Comparison of ENCODE assay signal across 10 cellular contexts in the genomic region with DNA sequence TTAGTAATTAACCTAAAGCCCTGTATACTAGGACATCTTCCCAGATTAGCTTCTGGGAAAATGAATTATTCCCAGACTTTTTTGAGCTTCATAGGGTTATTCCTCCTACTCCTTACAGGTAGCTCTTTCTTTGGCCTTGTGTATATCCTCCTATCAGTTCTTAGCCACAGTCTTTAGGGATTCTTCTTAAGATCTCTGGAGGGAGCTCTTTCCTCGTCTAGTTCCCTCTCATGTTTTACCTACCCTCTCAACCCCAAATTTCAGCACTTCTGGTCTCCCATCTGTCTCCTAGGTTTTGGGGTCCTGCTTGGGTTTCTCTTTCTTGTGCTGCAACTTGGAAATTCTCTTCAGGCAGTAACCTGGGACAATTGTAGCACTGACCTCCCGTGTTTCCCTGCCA. TPM values are rescaled to one million over a fixed set of nuclear protein-coding genes. Genes with fewer than 3 reads are reported as not detected.
DNase-seq lines count a peak whose midpoint lies in the region; ATAC-seq and TF ChIP-seq lines count a peak whose summit lies in the region.
"Had no signal": no experiment of that assay in that cellular context is flagged by ENCODE, and none has a peak within 500 bp of the region (broad histone marks: within the 10 kb centered on the region; RNA-seq: fewer than 3 reads in every experiment).

No MANE protein-coding gene starts in this region.

- intact Hi-C loops in natural killer cell (cut with micrococcal nuclease): no loop called here

- CTCF ChIA-PET in GM10248 (lab: Yijun Ruan, JAX): interaction anchor here (0.7 to 1.5 kb wide), 18 partner anchors 11 to 1953 kb away, joined by 3 to 9 read pairs (median 4); no protein-coding TSS in a partner anchor

- POLR2A ChIA-PET in GM10248 (lab: Yijun Ruan, JAX): no interaction called here

- H3K4me3 ChIP-seq in fibroblast of mammary gland (ENCODE audit: control insufficient read depth, low read depth, low read length): no peak overlapping the region

- no peaks in the 10 kb centered on the region for H3K4me1 Mint-ChIP-seq in natural killer cell
- no peaks in the 10 kb centered on the region for H3K4me1 Mint-ChIP-seq in T-helper 17 cell

- H3K9me3 ChIP-seq in T-helper 17 cell (ENCODE audit: control insufficient read depth, low read length, poor library complexity, severe bottlenecking): no peaks in the 10 kb centered on the region

- H3K27ac Mint-ChIP-seq in natural killer cell (no peak overlapping the region), T-helper 17 cell (no peak overlapping the region)

- DNase-seq in GM10248 (ENCODE audit: extremely low spot score) (peak; percentile 22), MV-4-11 (lab: John Stamatoyannopoulos, UW) (peak; percentile 7), fibroblast of mammary gland (ENCODE audit: low read depth) (peak; percentile 18), natural killer cell (no peak), DMS79 treated with DMSO at 0.1 percent for 48 hours (lab: John Stamatoyannopoulos, UW) (no peak), T-helper 17 cell (no peak)
- DNase-seq: amniotic stem cell, SHP77 treated with DMSO at 0.1 percent for 48 hours had no signal

- H3K36me3 Mint-ChIP-seq in natural killer cell (peaks cover 7% of the 10 kb centered on the region), T-helper 17 cell (ENCODE audit: low read depth) (peaks cover 4% of the 10 kb centered on the region)

- no peak overlapping the region for H3K4me3 Mint-ChIP-seq in natural killer cell
- no peak overlapping the region for H3K4me3 Mint-ChIP-seq in T-helper 17 cell

- peak; percentile 84 for ATAC-seq in GM21619 (IDR thresholded peaks at IDR 0.05; ENCODE audit: unreplicated experiment)
- ATAC-seq in natural killer cell: no peak
- no peak for ATAC-seq in HG03097 (IDR thresholded peaks at IDR 0.05; ENCODE audit: low FRiP score, unreplicated experiment)
- ATAC-seq in T-helper 17 cell: no peak

- H3K27me3 Mint-ChIP-seq in natural killer cell (ENCODE audit: low read depth in 2 of 2) (peaks cover 0 to 7% of the 10 kb centered on the region in 2 donors), T-helper 17 cell (peaks cover 5% of the 10 kb centered on the region)

- peaks cover 2 to 12% of the 10 kb centered on the region in 2 donors for H3K9me3 Mint-ChIP-seq in natural killer cell

- peak; percentile 50 for TF ChIP-seq CTCF in GM10248 (IDR thresholded peaks at IDR 0.05; ENCODE audit: control extremely low read depth, extremely low read depth, low read depth, missing control alignments)
- TF ChIP-seq CTCF in fibroblast of mammary gland (conservative IDR thresholded peaks at IDR 0.05; ENCODE audit: control insufficient read depth, insufficient read depth, low read depth, low read length): peak; percentile 43
- TF ChIP-seq CTCF in natural killer cell (IDR thresholded peaks at IDR 0.05): no peak

RNA-seq across cellular contexts. Expression of a gene that starts 46.4 kb away (rescaled TPM):
- total RNA-seq in natural killer cell: 1 to 10 TPM; 7.1 to 9.0 (median 7.8) TPM
- 1 to 10 TPM; 4.5 to 6.4 TPM for total RNA-seq in T-helper 17 cell

Comparison
In these comparisons a context has a peak if more than half of its experiments do, and no peak if none do; other contexts are left out.
1. DNase-seq: peak in GM10248 (single experiment), MV-4-11 (single experiment) and fibroblast of mammary gland (single experiment); none in natural killer cell (single experiment), DMS79 treated with DMSO at 0.1 percent for 48 hours (single experiment) and T-helper 17 cell (0 of 3).